26 cellular contexts compared by ENCODE assay signal in genomic region chr20:56994006-56994405, GRCh38.
"Had no signal": no experiment of that assay in that cellular context is flagged by ENCODE, and none has a peak within 500 bp of the region (broad histone marks: within the 10 kb centered on the region; RNA-seq: fewer than 3 reads in every experiment).

No MANE protein-coding gene starts in this region.

- H3K36me3 ChIP-seq: adrenal gland, brain microvascular endothelial cell, esophagus squamous epithelium, gastroesophageal sphincter had no signal

- H3K4me1 ChIP-seq: adrenal gland, gastroesophageal sphincter had no signal

- H3K27ac ChIP-seq: adrenal gland, brain microvascular endothelial cell, epithelial cell of prostate, esophagus squamous epithelium, gastroesophageal sphincter had no signal

- ATAC-seq: activated CD4-positive, alpha-beta T cell treated with anti-CD3 and anti-CD28 coated beads for 36 hours; activated CD8-positive, alpha-beta memory T cell treated with anti-CD3 and anti-CD28 coated beads, Interleukin-2, amount 10 ng/mL, durations not matched to agents 7 days and 5 days; activated CD8-positive, alpha-beta T cell treated with anti-CD3 and anti-CD28 coated beads, Interleukin-2, amount 10 ng/mL, durations not matched to agents 7 days and 5 days; activated naive CD8-positive, alpha-beta T cell treated with anti-CD3 and anti-CD28 coated beads, Interleukin-2, amount 50 U/mL, for 24 hours; gastroesophageal sphincter; T-helper 17 cell had no signal

- H3K4me3 ChIP-seq: adrenal gland, esophagus squamous epithelium, gastroesophageal sphincter had no signal

- DNase-seq: activated CD4-positive, alpha-beta memory T cell treated with anti-CD3 and anti-CD28 coated beads for 36 hours; activated CD4-positive, alpha-beta T cell treated with anti-CD3 and anti-CD28 coated beads for 36 hours; activated CD4-positive, alpha-beta T cell treated with anti-CD3 and anti-CD28 coated beads, Interleukin-2, amount 10 ng/mL, durations not matched to agents 24 days and 14 days; activated CD4-positive, CD25-positive, alpha-beta regulatory T cell; activated CD4-positive, CD25-positive, alpha-beta regulatory T cell treated with anti-CD3 and anti-CD28 coated beads, Interleukin-2, amount 50 U/mL, for 72 hours; activated CD8-positive, alpha-beta memory T cell treated with anti-CD3 and anti-CD28 coated beads, Interleukin-2, amount 10 ng/mL, durations not matched to agents 7 days and 5 days; activated CD8-positive, alpha-beta memory T cell treated with anti-CD3 and anti-CD28 coated beads, Interleukin-2, amount 50 U/mL, for 4 hours; activated CD8-positive, alpha-beta T cell treated with anti-CD3 and anti-CD28 coated beads, Interleukin-2, amount 10 ng/mL, durations not matched to agents 7 days and 5 days; activated effector memory CD4-positive, alpha-beta T cell treated with anti-CD3 and anti-CD28 coated beads, Interleukin-2, amount 50 U/mL, for 16 hours; activated naive CD4-positive, alpha-beta T cell treated with anti-CD3 and anti-CD28 coated beads for 36 hours; activated naive CD8-positive, alpha-beta T cell treated with anti-CD3 and anti-CD28 coated beads for 36 hours; activated naive CD8-positive, alpha-beta T cell treated with anti-CD3 and anti-CD28 coated beads, Interleukin-2, amount 50 U/mL, for 24 hours; activated T-cell treated with anti-CD3 and anti-CD28 coated beads, Interleukin-2, amount 50 U/mL, for 1 hour; activated T-cell treated with anti-CD3 and anti-CD28 coated beads, Interleukin-2, amount 50 U/mL, for 48 hours; adrenal gland; brain microvascular endothelial cell; caudate nucleus; cortex of kidney; dermis blood vessel endothelial cell; effector CD8-positive, alpha-beta T cell; esophagus squamous epithelium; foreskin melanocyte; T-helper 1 cell; T-helper 17 cell had no signal

- H3K27me3 ChIP-seq: adrenal gland, brain microvascular endothelial cell had no signal
